11 cellular contexts compared by ENCODE assay signal in the genomic region with DNA sequence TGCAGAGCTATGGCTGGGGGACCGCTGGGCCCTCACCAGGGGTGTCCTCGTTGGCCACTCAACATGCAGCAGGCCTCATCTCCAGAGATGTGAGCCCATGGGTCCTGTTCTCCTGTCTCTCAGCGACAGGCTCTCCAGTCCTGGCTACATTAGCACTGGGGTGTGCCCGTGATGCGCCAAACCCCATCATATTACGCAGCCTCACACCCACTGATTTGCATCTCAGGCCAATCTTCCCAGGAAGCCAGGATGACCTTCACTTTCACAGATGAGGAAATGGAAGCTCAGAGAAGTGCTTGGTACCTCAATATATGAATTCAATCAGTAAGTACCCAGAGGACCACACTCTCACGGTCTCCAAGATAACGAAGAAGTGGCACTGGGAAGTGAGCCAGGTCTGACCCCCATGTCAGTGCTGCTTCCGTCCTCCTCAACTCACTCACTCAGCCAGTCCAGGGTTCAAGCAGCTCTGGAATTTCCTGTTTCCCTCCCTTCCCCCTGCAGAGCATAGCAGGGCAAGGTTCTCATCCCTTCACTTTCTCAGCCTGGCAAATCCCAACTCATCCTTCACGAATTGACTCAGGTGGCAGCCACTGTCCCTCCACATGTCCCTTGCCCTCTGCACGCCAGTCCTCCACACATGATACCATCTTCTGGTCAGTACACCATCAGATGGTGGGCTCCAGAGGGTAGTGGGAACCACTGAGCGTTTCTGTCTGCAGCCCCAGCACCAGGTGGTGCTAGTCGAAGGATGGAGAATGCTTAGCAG. TPM values are rescaled to one million over a fixed set of nuclear protein-coding genes. Genes with fewer than 3 reads are reported as not detected.
DNase-seq lines count a peak whose midpoint lies in the region; ATAC-seq, FAIRE-seq and TF ChIP-seq lines count a peak whose summit lies in the region.
"Had no signal": no experiment of that assay in that cellular context is flagged by ENCODE, and none has a peak within 500 bp of the region (broad histone marks: within the 10 kb centered on the region; RNA-seq: fewer than 3 reads in every experiment).

No MANE protein-coding gene starts in this region.

- peak overlapping the region; percentile 59 for H3K14ac ChIP-seq in trophoblast cell (ENCODE audit: low read length)

- TF ChIP-seq POLR2A in H54 (IDR thresholded peaks at IDR 0.05; ENCODE audit: low read depth, low read length) = no peak

- no peaks in the 10 kb centered on the region for H3K27me3 Mint-ChIP-seq in CD4-positive, alpha-beta memory T cell

- peak overlapping the region; percentile 12 for H3K4ac ChIP-seq in trophoblast cell (ENCODE audit: low read depth, low read length)

- no peak overlapping the region for H4K8ac ChIP-seq in trophoblast cell (ENCODE audit: low read depth, low read length)

- no peak overlapping the region for H3K23ac ChIP-seq in trophoblast cell (ENCODE audit: low read length)

- H3K79me2 ChIP-seq in trophoblast cell (ENCODE audit: control insufficient read depth, insufficient read depth, low read length, poor library complexity) = no peaks in the 10 kb centered on the region

- POLR2A ChIA-PET in CD4-positive, alpha-beta memory T cell (lab: Charles Lee; ENCODE audit: partially characterized antibody) = interaction anchor here (1.9 to 8.7 kb wide), 2 partner anchors 15 to 34 kb away, joined by 13 to 73 read pairs; a partner anchor contains a TSS

- H4K12ac ChIP-seq in trophoblast cell (ENCODE audit: low read depth, low read length) = no peak overlapping the region

- peaks cover 10 to 36% (median 22%) of the 10 kb centered on the region in 4 donors for H3K4me1 Mint-ChIP-seq in CD4-positive, alpha-beta memory T cell

- CTCF ChIA-PET in CD4-positive, alpha-beta memory T cell (lab: Charles Lee; ENCODE audit: partially characterized antibody) = interaction anchor here (1.2 to 15.0 kb wide), 2 partner anchors 10 to 16 kb away, joined by 3 to 107 read pairs; no protein-coding TSS in a partner anchor

- H3K79me1 ChIP-seq in trophoblast cell (ENCODE audit: low read length) = peaks cover 20% of the 10 kb centered on the region

- H3K4me3 Mint-ChIP-seq in CD4-positive, alpha-beta memory T cell = peak overlapping the region in 2 of 8 donors; percentile 17 to 31

- no peak overlapping the region for H3K9ac ChIP-seq in trophoblast cell (ENCODE audit: low read length)

- no peak overlapping the region for H3K27ac ChIP-seq in CD4-positive, alpha-beta memory T cell (ENCODE audit: low read depth, low read length)
- H3K27ac ChIP-seq in SJCRH30 = peak overlapping the region; percentile 84
- H3K27ac ChIP-seq in trophoblast cell (ENCODE audit: low read depth, low read length) = peak overlapping the region; percentile 69

- no peak for FAIRE-seq in H54 (lab: Jason Lieb, UNC)

- TF ChIP-seq CTCF in epithelial cell of proximal tubule (conservative IDR thresholded peaks at IDR 0.05; ENCODE audit: low read depth, low read length) = peak; percentile 18

- H3K9me3 ChIP-seq in CD4-positive, alpha-beta memory T cell (ENCODE audit: control insufficient read depth in 1 of 2, low read length in 2 of 2) = no peaks in the 10 kb centered on the region
- H3K9me3 ChIP-seq in SJCRH30 (replicated peaks) (no peaks in the 10 kb centered on the region), trophoblast cell (ENCODE audit: insufficient read depth, low read depth, low read length) (peaks cover 3% of the 10 kb centered on the region)
- H3K9me3 ChIP-seq: uterus had no signal

- peak overlapping the region; percentile 73 for H4K91ac ChIP-seq in trophoblast cell (ENCODE audit: low read depth, low read length)

- H2AFZ ChIP-seq in trophoblast cell (ENCODE audit: insufficient read depth, low read length, poor library complexity) = peak overlapping the region; percentile 2

- DNase-seq in CD4-positive, alpha-beta memory T cell = no peak
- DNase-seq in SJCRH30 (no peak), epithelial cell of proximal tubule (ENCODE audit: low read depth) (no peak), trophoblast cell (peak in 1 of 2 donors; percentile 10), H54 (ENCODE audit: insufficient read length, low spot score) (no peak)
- no peak for DNase-seq in stimulated activated CD4-positive, alpha-beta T cell treated with anti-CD3 and anti-CD28 coated beads, Interleukin-1b, Interleukin-23, amount 100 ng/mL, for 48 hours
- DNase-seq in stimulated activated CD4-positive, alpha-beta T cell treated with anti-CD3 and anti-CD28 coated beads, Interleukin-2, amount 100 ng/mL, for 24 hours = no peak
- DNase-seq: effector CD4-positive, alpha-beta T cell; GDM1; uterus had no signal

- H2BK12ac ChIP-seq in trophoblast cell (ENCODE audit: low read length) = peak overlapping the region; percentile 12

- no peaks in the 10 kb centered on the region for H3K9me3 Mint-ChIP-seq in CD4-positive, alpha-beta memory T cell

- peak overlapping the region; percentile 23 for H2BK120ac ChIP-seq in trophoblast cell (ENCODE audit: insufficient read depth, low read length, poor library complexity)

- H3K4me1 ChIP-seq in CD4-positive, alpha-beta memory T cell (ENCODE audit: insufficient read depth, low read length) = peaks cover 24% of the 10 kb centered on the region
- peaks cover 27% of the 10 kb centered on the region for H3K4me1 ChIP-seq in SJCRH30
- H3K4me1 ChIP-seq in trophoblast cell (ENCODE audit: control insufficient read depth in 1 of 2, insufficient read depth in 2 of 2, low read length in 2 of 2) = peaks cover 37 to 39% of the 10 kb centered on the region in 2 experiments
- H3K4me1 ChIP-seq: uterus had no signal

- H2BK5ac ChIP-seq in trophoblast cell (ENCODE audit: low read depth, low read length, poor library complexity) = peak overlapping the region; percentile 63

- no peaks in the 10 kb centered on the region for H3K27me3 ChIP-seq in CD4-positive, alpha-beta memory T cell (ENCODE audit: insufficient read depth, low read length)
- H3K27me3 ChIP-seq in SJCRH30 = no peaks in the 10 kb centered on the region
- no peaks in the 10 kb centered on the region for H3K27me3 ChIP-seq in trophoblast cell (ENCODE audit: insufficient read depth, low read length)
- H3K27me3 ChIP-seq: uterus had no signal

- WGBS in trophoblast cell (ENCODE audit: extremely low coverage, insufficient coverage, insufficient read length) = no CpG with 5 or more reads among the region's 13 CpGs

- peaks cover 24 to 66% of the 10 kb centered on the region in 2 donors for H3K36me3 Mint-ChIP-seq in CD4-positive, alpha-beta memory T cell

- peak overlapping the region; percentile 55 for H3K18ac ChIP-seq in trophoblast cell (ENCODE audit: low read length)

- H3K27ac Mint-ChIP-seq in CD4-positive, alpha-beta memory T cell = peak overlapping the region; percentile 24 to 64 (median 57)

- intact Hi-C loops in CD4-positive, alpha-beta memory T cell (cut with micrococcal nuclease) = no loop called here

- no peak overlapping the region for H3K4me3 ChIP-seq in CD4-positive, alpha-beta memory T cell (ENCODE audit: low read length in 2 of 2)
- H3K4me3 ChIP-seq in SJCRH30 = no peak overlapping the region
- H3K4me3 ChIP-seq in epithelial cell of proximal tubule (ENCODE audit: low read depth, low read length) = no peak overlapping the region
- no peak overlapping the region for H3K4me3 ChIP-seq in trophoblast cell (ENCODE audit: low read depth, low read length)
- H3K4me3 ChIP-seq: uterus had no signal

- H3K4me2 ChIP-seq in trophoblast cell (ENCODE audit: low read length) = peak overlapping the region; percentile 7

- peaks cover 49% of the 10 kb centered on the region for H3K36me3 ChIP-seq in CD4-positive, alpha-beta memory T cell (ENCODE audit: insufficient read depth, low read length)
- H3K36me3 ChIP-seq in SJCRH30 (0 out of 2 replicates have a peak, but pooled peaks cover 5% of the 10 kb centered on the region), trophoblast cell (ENCODE audit: control insufficient read depth in 1 of 2, insufficient read depth in 2 of 2, low read length in 2 of 2) (peaks cover 47 to 68% of the 10 kb centered on the region in 2 experiments)
- H3K36me3 ChIP-seq: uterus had no signal

- H2AK5ac ChIP-seq in trophoblast cell (ENCODE audit: low read length) = peak overlapping the region; percentile 49

- ATAC-seq in HG03196 (IDR thresholded peaks at IDR 0.05; ENCODE audit: unreplicated experiment) = no peak

RNA-seq across cellular contexts. Expression of a gene that starts 28.9 kb away (rescaled TPM):
- 1 to 10 TPM; 6.3 to 7.3 TPM for total RNA-seq in CD4-positive, alpha-beta memory T cell
- 1 to 10 TPM; 5.2 to 8.1 TPM for polyA plus RNA-seq in CD4-positive, alpha-beta memory T cell
- total RNA-seq in SJCRH30 (2014; rRNA removed; shearing (Covaris generic)) = 5.8 and 6.9 TPM in 2 replicates
- total RNA-seq in epithelial cell of proximal tubule = 179 and 259 TPM in 2 replicates
- polyA plus RNA-seq in trophoblast cell (2013) = 35.3 and 37.7 TPM in 2 replicates

RNA-seq across cellular contexts. Expression of a gene that starts 33.4 kb away (rescaled TPM):
- 10 to 100 TPM; 52.2 to 57.4 TPM for total RNA-seq in CD4-positive, alpha-beta memory T cell
- polyA plus RNA-seq in CD4-positive, alpha-beta memory T cell = 10 to 100 TPM; 26.6 to 49.7 TPM
- total RNA-seq in SJCRH30 (2014; rRNA removed; shearing (Covaris generic)) = 30.3 and 33.7 TPM in 2 replicates
- total RNA-seq in epithelial cell of proximal tubule = 17.6 and 38.5 TPM in 2 replicates
- 88.4 and 90.2 TPM in 2 replicates for polyA plus RNA-seq in trophoblast cell (2013)

RNA-seq across cellular contexts. Expression of a gene that starts 45.4 kb away (rescaled TPM):
- total RNA-seq in CD4-positive, alpha-beta memory T cell = 10 to 100 TPM; 51.0 to 53.0 TPM
- 100 to 1,000 TPM; 112 to 187 TPM for polyA plus RNA-seq in CD4-positive, alpha-beta memory T cell
- 14.6 and 15.4 TPM in 2 replicates for total RNA-seq in SJCRH30 (2014; rRNA removed; shearing (Covaris generic))
- 18.2 and 52.8 TPM in 2 replicates for total RNA-seq in epithelial cell of proximal tubule
- 27.8 and 28.2 TPM in 2 replicates for polyA plus RNA-seq in trophoblast cell (2013)

RNA-seq across cellular contexts. Expression of a gene that starts 46.2 kb away (rescaled TPM):
- total RNA-seq in CD4-positive, alpha-beta memory T cell = 1 to 10 TPM; 3.2 to 3.3 TPM
- not detected for polyA plus RNA-seq in CD4-positive, alpha-beta memory T cell
- total RNA-seq in SJCRH30 (2014; rRNA removed; shearing (Covaris generic)) = 0.48 and 1.4 TPM in 2 replicates
- 4.0 and 20.3 TPM in 2 replicates for total RNA-seq in epithelial cell of proximal tubule
- polyA plus RNA-seq in trophoblast cell (2013) = 14.7 and 15.0 TPM in 2 replicates

Comparison
In these comparisons a context has a peak if more than half of its experiments do, and no peak if none do; other contexts are left out.
1. RNA of a gene that starts 28.9 kb away (total RNA-seq): 179 to 259 TPM in epithelial cell of proximal tubule; 6.3 to 7.3 TPM in CD4-positive, alpha-beta memory T cell and 5.8 to 6.9 TPM in SJCRH30; every median in the first group is over 10 times any median in the second.